Comparison of ENCODE assay signal across 24 cellular contexts in genomic region chr1:1279028-1279427, GRCh38.
"Had no signal": no experiment of that assay in that cellular context is flagged by ENCODE, and none has a peak within 500 bp of the region (broad histone marks: within the 10 kb centered on the region; RNA-seq: fewer than 3 reads in every experiment).

No MANE protein-coding gene starts in this region.

- DNase-seq: stimulated activated CD4-positive, alpha-beta T cell treated with anti-CD3 and anti-CD28 coated beads, Interleukin-2, amount 100 ng/mL, for 48 hours; stimulated activated CD4-positive, alpha-beta T cell treated with anti-CD3 and anti-CD28 coated beads, Interleukin-4, amount 100 ng/mL, for 1 hour; stimulated activated CD4-positive, alpha-beta T cell treated with anti-CD3 and anti-CD28 coated beads, Interleukin-4, amount 100 ng/mL, for 24 hours; stimulated activated CD4-positive, alpha-beta T cell treated with anti-CD3 and anti-CD28 coated beads, Interleukin-4, amount 100 ng/mL, for 4 hours; stimulated activated CD8-positive, alpha-beta memory T cell treated with anti-CD3 and anti-CD28 coated beads, Interleukin-4, amount 100 ng/mL, for 48 hours; stimulated activated naive B cell treated with anti-CD40 and anti-IgM and Interleukin-4, amounts not matched to agents 10 μg/mL and 1 μg/mL and 100 μg/mL, for 72 hours; stimulated activated naive CD4-positive, alpha-beta T cell; stimulated activated naive CD4-positive, alpha-beta T cell treated with Interleukin-2 at 50 U/mL for 16 hours; stimulated activated naive CD8-positive, alpha-beta T cell treated with anti-CD3 and anti-CD28 coated beads, Interleukin-15, amount 100 ng/mL, for 72 hours; stimulated activated naive CD8-positive, alpha-beta T cell treated with anti-CD3 and anti-CD28 coated beads, Interleukin-15, Interleukin-2, amounts not matched to agents 100 U/mL and 50 U/mL, for 24 hours; stomach; substantia nigra; testis; thyroid gland; tibial artery; transverse colon; trophoblast cell; upper lobe of right lung; uterus had no signal

- H3K36me3 ChIP-seq: stomach, suprapubic skin, thoracic aorta, thyroid gland, tibial artery, tibial nerve, transverse colon, upper lobe of left lung, upper lobe of right lung, uterus, vagina had no signal

- H3K27ac ChIP-seq: stomach, suprapubic skin, testis, thoracic aorta, thyroid gland, tibial artery, tibial nerve, transverse colon, upper lobe of left lung, upper lobe of right lung, uterus, vagina had no signal

- H3K27me3 ChIP-seq: stomach, suprapubic skin, testis, thyroid gland, tibial nerve, transverse colon, upper lobe of left lung, upper lobe of right lung, uterus, vagina had no signal

- H3K9me3 ChIP-seq: stomach, suprapubic skin, testis, thoracic aorta, thyroid gland, tibial artery, tibial nerve, transverse colon, upper lobe of left lung, upper lobe of right lung, uterus, vagina had no signal

- H3K4me3 ChIP-seq: stomach, suprapubic skin, testis, thoracic aorta, thyroid gland, tibial artery, tibial nerve, transverse colon, upper lobe of left lung, upper lobe of right lung, uterus, vagina had no signal
